In the genomic region with DNA sequence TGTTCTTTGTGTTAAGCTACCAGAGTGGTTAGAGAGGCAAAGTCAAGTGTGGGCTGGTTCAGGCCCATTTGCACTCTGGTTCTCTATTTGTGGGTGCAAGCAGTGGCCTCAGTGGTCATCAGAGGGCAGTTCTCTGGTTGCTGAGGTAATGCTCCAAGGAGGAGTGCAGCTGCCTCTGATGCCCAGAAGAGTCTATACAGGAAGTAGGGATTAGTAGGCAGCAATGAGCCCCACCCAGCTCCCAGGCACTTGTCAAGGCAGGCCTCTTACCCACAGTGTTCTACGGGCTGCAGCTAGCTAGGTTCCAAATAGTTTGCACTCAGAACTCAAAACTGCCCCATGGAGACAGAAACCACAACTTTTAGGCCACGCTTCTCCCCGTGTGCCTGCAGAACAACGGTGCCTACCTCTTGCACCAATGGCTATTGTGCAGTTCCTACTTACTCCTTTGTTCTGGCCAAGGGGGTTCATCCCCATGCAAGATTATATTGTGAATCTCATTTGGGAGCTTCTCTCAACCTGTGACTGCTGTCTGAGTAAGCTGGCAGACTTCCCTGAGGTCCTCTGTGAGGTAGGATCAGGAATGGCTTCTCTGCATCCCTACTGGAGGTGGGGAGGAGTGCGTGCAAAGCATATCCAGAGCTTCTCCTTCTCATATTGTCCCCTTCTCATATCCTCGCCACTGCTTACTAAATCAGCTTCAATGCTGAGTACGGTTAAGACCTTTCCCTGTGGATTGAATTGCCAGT, we compare ENCODE assay signal across 1 cellular context.
TF ChIP-seq lines count a peak whose summit lies in the region.

No MANE protein-coding gene starts in this region.

TF ChIP-seq in WTC11, 78 proteins besides CTCF, POLR2A, EP300 and RAD21 (continued from another document):
- no peak for TF ChIP-seq MLX (CRISPR knock-in tag; IDR thresholded peaks at IDR 0.05)
- TF ChIP-seq GRHL2 (CRISPR knock-in tag; IDR thresholded peaks at IDR 0.05; ENCODE audit: insufficient replicate concordance, severe bottlenecking): no peak
- no peak for TF ChIP-seq MYBL2 (CRISPR knock-in tag; IDR thresholded peaks at IDR 0.05)
- no peak for TF ChIP-seq E2F5 (CRISPR knock-in tag; IDR thresholded peaks at IDR 0.05)
